17 cellular contexts compared by ENCODE assay signal in the genomic region with DNA sequence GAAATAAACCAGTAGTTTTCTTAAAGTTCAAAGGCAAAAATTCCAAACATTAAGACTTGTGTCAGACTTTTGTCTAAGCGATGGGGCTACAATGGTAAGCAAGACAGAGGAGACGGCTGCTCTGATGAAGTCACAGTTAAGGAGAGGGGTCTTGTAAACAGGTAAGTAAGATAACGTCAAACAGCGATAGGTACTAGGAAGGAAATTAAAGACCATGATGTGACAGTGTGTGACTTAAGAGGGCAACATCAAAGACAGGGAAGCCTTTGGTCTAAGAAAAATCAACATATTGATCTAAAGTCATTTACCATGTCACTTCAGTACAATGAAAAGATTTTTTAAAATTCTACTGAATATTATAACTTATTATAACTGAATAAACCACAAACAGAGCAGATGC.
"Had no signal": no experiment of that assay in that cellular context is flagged by ENCODE, and none has a peak within 500 bp of the region (broad histone marks: within the 10 kb centered on the region; RNA-seq: fewer than 3 reads in every experiment).

No MANE protein-coding gene starts in this region.

- H3K36me3 ChIP-seq: left lung, lower lobe of right lung, right atrium auricular region, tibial artery, upper lobe of left lung, uterus had no signal

- H3K36me3 Mint-ChIP-seq: immature natural killer cell had no signal

- H3K27me3 ChIP-seq: dorsolateral prefrontal cortex, left lung, right atrium auricular region, tibial artery, upper lobe of left lung, uterus had no signal

- DNase-seq: dorsolateral prefrontal cortex; effector CD8-positive, alpha-beta T cell; immature natural killer cell; left lung; lower lobe of right lung; midbrain; nephron progenitor cell; small intestine; stimulated activated CD4-positive, alpha-beta T cell treated with anti-CD3 and anti-CD28 coated beads, Interleukin-12 subunit alpha, Interleukin-12 subunit beta, amount 100 ng/mL, for 4 hours; stimulated activated naive CD4-positive, alpha-beta T cell; tibial artery; upper lobe of left lung; uterus had no signal

- ATAC-seq: esophagus mucosa had no signal

- H3K9me3 ChIP-seq: left lung, lower lobe of right lung, right atrium auricular region, tibial artery, upper lobe of left lung, uterus had no signal

- H3K27ac Mint-ChIP-seq: memory B cell had no signal

- H3K4me1 ChIP-seq: tibial artery, uterus had no signal

- H3K27ac ChIP-seq: lower lobe of right lung, tibial artery, uterus had no signal

- H3K4me3 ChIP-seq: coronary artery, left lung, lower lobe of right lung, right atrium auricular region, tibial artery, upper lobe of left lung, uterus had no signal

- H3K4me3 Mint-ChIP-seq: immature natural killer cell, memory B cell, nephron progenitor cell had no signal

- H3K9me3 Mint-ChIP-seq: immature natural killer cell, memory B cell had no signal

- H3K27me3 Mint-ChIP-seq: memory B cell had no signal
